ENCODE assay signal across 13 cellular contexts in genomic region chr3:39548282-39548681, GRCh38.
DNase-seq lines count a peak whose midpoint lies in the region; ATAC-seq and TF ChIP-seq lines count a peak whose summit lies in the region.
"Had no signal": no experiment of that assay in that cellular context is flagged by ENCODE, and none has a peak within 500 bp of the region (broad histone marks: within the 10 kb centered on the region; RNA-seq: fewer than 3 reads in every experiment).

No MANE protein-coding gene starts in this region.

- no peak overlapping the region for H2AFZ ChIP-seq in mammary epithelial cell (ENCODE audit: low read depth, low read length)

- no peak overlapping the region for H3K4me2 ChIP-seq in mammary epithelial cell (ENCODE audit: insufficient read depth, low read depth, low read length)

- in situ Hi-C loops in mammary epithelial cell (cut with MboI; ENCODE audit: low sequenced_read_pairs in 2 of 2): loop anchor here in 1 of 2 donors (25.0 kb wide), 1 partner anchor 639 kb away; no protein-coding TSS in a partner anchor

- BruUV-seq in mammary epithelial cell (replicated peaks; lab: Mats Ljungman, UMichigan): no TSS peak

- ATAC-seq in right lobe of liver (peak in 3 of 4 donors; percentile 39 to 78 (median 40)), HG02763 (IDR thresholded peaks at IDR 0.05; ENCODE audit: unreplicated experiment) (no peak)

- H4K20me1 ChIP-seq in mammary epithelial cell (ENCODE audit: insufficient read depth, low read length): no peaks in the 10 kb centered on the region

- H3K9ac ChIP-seq in mammary epithelial cell (ENCODE audit: insufficient read depth, low read length): no peak overlapping the region

- H3K27ac ChIP-seq in mammary epithelial cell (ENCODE audit: insufficient read depth, low read depth, low read length): no peak overlapping the region
- no peak overlapping the region for H3K27ac ChIP-seq in esophagus muscularis mucosa (replicated peaks in 1 of 4)
- H3K27ac ChIP-seq in right lobe of liver: no peak overlapping the region

- no peaks in the 10 kb centered on the region for H3K9me3 ChIP-seq in mammary epithelial cell (replicated peaks; ENCODE audit: insufficient read depth, low read length)
- H3K9me3 ChIP-seq in esophagus muscularis mucosa: no peaks in the 10 kb centered on the region
- no peaks in the 10 kb centered on the region for H3K9me3 ChIP-seq in right lobe of liver

- H3K4me3 ChIP-seq in mammary epithelial cell (replicated peaks in 1 of 3; ENCODE audit: insufficient read depth in 1 of 3, low read depth in 2 of 3, low read length in 3 of 3): no peak overlapping the region
- no peak overlapping the region for H3K4me3 ChIP-seq in esophagus muscularis mucosa
- H3K4me3 ChIP-seq in right lobe of liver: no peak overlapping the region

- no peak for TF ChIP-seq EP300 in esophagus muscularis mucosa (IDR thresholded peaks at IDR 0.05)

- H3K79me2 ChIP-seq in mammary epithelial cell (ENCODE audit: insufficient read depth, low read length): no peaks in the 10 kb centered on the region

- DNase-seq in DMS53 treated with DMSO at 0.1 percent for 48 hours (lab: John Stamatoyannopoulos, UW; ENCODE audit: unreplicated experiment): peak; percentile 45
- peak; percentile 61 for DNase-seq in mammary epithelial cell
- peak; percentile 39 for DNase-seq in esophagus muscularis mucosa (ENCODE audit: extremely low spot score)
- DNase-seq in right lobe of liver: no peak
- DNase-seq in OCI-M1 (lab: John Stamatoyannopoulos, UW): no peak
- DNase-seq in stimulated activated CD4-positive, alpha-beta T cell treated with anti-CD3 and anti-CD28 coated beads, Interleukin-15, amount 100 ng/mL, for 24 hours: no peak
- DNase-seq in NCI-H1436 treated with DMSO at 0.1 percent for 48 hours (lab: John Stamatoyannopoulos, UW): no peak
- DNase-seq: CD4-positive, alpha-beta memory T cell; NCI-H1048; NCI-H2227 treated with DMSO at 0.1 percent for 48 hours; NCI-H524 treated with DMSO at 0.1 percent for 48 hours; NK-92 treated with Interleukin-12 subunit alpha and Interleukin-12 subunit beta, amount 100 ng/mL, for 24 hours had no signal

- dilution Hi-C loops in mammary epithelial cell (cut with HindIII; ENCODE audit: low sequenced_read_pairs): no loop called here

- TF ChIP-seq POLR2A in esophagus muscularis mucosa (IDR thresholded peaks at IDR 0.05; ENCODE audit: low read depth) (no peak), right lobe of liver (IDR thresholded peaks at IDR 0.05) (no peak)

- TF ChIP-seq CTCF in mammary epithelial cell (conservative IDR thresholded peaks at IDR 0.05 in 1 of 2, IDR thresholded peaks at IDR 0.05 in 1 of 2; ENCODE audit: extremely low read depth in 1 of 2, insufficient read depth in 1 of 2, low read depth in 1 of 2, low read length in 2 of 2) (no peak), esophagus muscularis mucosa (IDR thresholded peaks at IDR 0.05) (no peak), right lobe of liver (IDR thresholded peaks at IDR 0.05) (no peak)

- no peaks in the 10 kb centered on the region for H3K4me1 ChIP-seq in mammary epithelial cell (ENCODE audit: insufficient read depth, low read length)
- no peaks in the 10 kb centered on the region for H3K4me1 ChIP-seq in esophagus muscularis mucosa
- H3K4me1 ChIP-seq in right lobe of liver: peaks cover 0 to 5% (median 0%) of the 10 kb centered on the region in 4 donors

- H3K36me3 ChIP-seq in mammary epithelial cell (ENCODE audit: insufficient read depth, low read length) (no peaks in the 10 kb centered on the region), esophagus muscularis mucosa (no peaks in the 10 kb centered on the region), right lobe of liver (no peaks in the 10 kb centered on the region)

- intact Hi-C loops in mammary epithelial cell (cut with micrococcal nuclease): loop anchor here (10.0 kb wide), 1 partner anchor 767 kb away; no protein-coding TSS in a partner anchor
- intact Hi-C loops in esophagus muscularis mucosa (cut with DNase I): no loop called here
- intact Hi-C loops in right lobe of liver (cut with DNase I): no loop called here

- H3K27me3 ChIP-seq in mammary epithelial cell (ENCODE audit: insufficient read depth, low read length) (no peaks in the 10 kb centered on the region), esophagus muscularis mucosa (peaks cover 0 to 9% (median 0%) of the 10 kb centered on the region in 4 donors), right lobe of liver (no peaks in the 10 kb centered on the region)

- WGBS in mammary epithelial cell (ENCODE audit: low coverage, missing lambda C conversion rate): 25% methylated on average over 3 of the region's 3 CpGs
- WGBS in esophagus muscularis mucosa: 66% methylated on average over 3 of the region's 3 CpGs
- 30% methylated on average over 3 of the region's 3 CpGs for WGBS in right lobe of liver (ENCODE audit: insufficient coverage, low coverage, low lambda C conversion rate, missing lambda C conversion rate)

- CTCF ChIA-PET in mammary epithelial cell (lab: Charles Lee; ENCODE audit: low non-redundant PET): no interaction called here

Comparison
In these comparisons a context has a peak if more than half of its experiments do, and no peak if none do; other contexts are left out.
1. DNase-seq: peak in DMS53 treated with DMSO at 0.1 percent for 48 hours (single experiment), mammary epithelial cell (single experiment) and esophagus muscularis mucosa (single experiment); none in right lobe of liver (0 of 3), OCI-M1 (single experiment), stimulated activated CD4-positive, alpha-beta T cell treated with anti-CD3 and anti-CD28 coated beads, Interleukin-15, amount 100 ng/mL, for 24 hours (single experiment) and NCI-H1436 treated with DMSO at 0.1 percent for 48 hours (single experiment).